ENCODE assay signal across 15 cellular contexts in the genomic region with DNA sequence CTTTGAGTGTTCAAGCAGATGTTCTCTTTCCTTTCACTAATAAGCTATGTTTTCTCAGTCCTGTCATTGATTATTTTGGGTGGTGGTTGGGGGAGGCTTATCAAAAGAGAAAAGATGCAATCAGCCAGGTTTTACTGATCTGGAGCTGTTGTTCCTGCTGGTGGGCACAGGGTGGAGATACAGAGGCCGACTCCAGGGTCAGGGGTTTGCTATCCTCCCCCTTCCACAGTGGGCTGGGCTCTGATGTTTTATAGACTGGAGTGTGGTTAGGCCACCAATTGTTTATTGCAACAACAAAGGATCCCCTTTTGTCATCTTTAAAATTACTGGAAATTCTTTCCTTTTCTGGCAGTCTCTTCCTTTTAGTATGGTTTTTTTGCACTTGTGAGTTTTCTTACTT.
A peak's percentile ranks its signal among the peaks of the same experiment; 100 is the strongest.
DNase-seq lines count a peak whose midpoint lies in the region; ATAC-seq and TF ChIP-seq lines count a peak whose summit lies in the region.
"Had no signal": no experiment of that assay in that cellular context is flagged by ENCODE, and none has a peak within 500 bp of the region (broad histone marks: within the 10 kb centered on the region; RNA-seq: fewer than 3 reads in every experiment).

No MANE protein-coding gene starts in this region.

- peaks cover 93% of the 10 kb centered on the region for H3K4me1 Mint-ChIP-seq in endothelial cell (ENCODE audit: unreplicated experiment)
- H3K4me1 Mint-ChIP-seq in neural progenitor cell = peaks cover 40% of the 10 kb centered on the region

- H3K27me3 ChIP-seq in neural progenitor cell = no peaks in the 10 kb centered on the region
- H3K27me3 ChIP-seq: gastrocnemius medialis had no signal

- no peaks in the 10 kb centered on the region for H3K9me3 Mint-ChIP-seq in endothelial cell (ENCODE audit: unreplicated experiment)
- H3K9me3 Mint-ChIP-seq in neural progenitor cell = no peaks in the 10 kb centered on the region
- H3K9me3 Mint-ChIP-seq: activated CD8-positive, alpha-beta T cell treated with anti-CD3 and anti-CD28 coated beads for 36 hours; CD4-positive, CD25-positive, alpha-beta regulatory T cell; memory B cell had no signal

- H3K4me3 ChIP-seq in neural progenitor cell = no peak overlapping the region
- H3K4me3 ChIP-seq: gastrocnemius medialis had no signal

- no peaks in the 10 kb centered on the region for H3K36me3 ChIP-seq in neural progenitor cell
- H3K36me3 ChIP-seq: gastrocnemius medialis had no signal

- peak overlapping the region; percentile 75 for H3K27ac Mint-ChIP-seq in endothelial cell (ENCODE audit: unreplicated experiment)
- H3K27ac Mint-ChIP-seq in neural progenitor cell = no peak overlapping the region
- H3K27ac Mint-ChIP-seq: activated CD8-positive, alpha-beta T cell treated with anti-CD3 and anti-CD28 coated beads for 36 hours had no signal

- H3K79me2 ChIP-seq in neural progenitor cell (ENCODE audit: low read depth) = no peaks in the 10 kb centered on the region

- TF ChIP-seq CTCF in AG09319 (IDR thresholded peaks at IDR 0.05; ENCODE audit: low read depth, low read length) = peak; percentile 14
- no peak for TF ChIP-seq CTCF in endothelial cell (IDR thresholded peaks at IDR 0.05; ENCODE audit: unreplicated experiment)
- TF ChIP-seq CTCF in neural progenitor cell (IDR thresholded peaks at IDR 0.05) = peak; percentile 43

- H3K9me3 ChIP-seq in neural progenitor cell (ENCODE audit: low read depth) = no peaks in the 10 kb centered on the region
- H3K9me3 ChIP-seq: gastrocnemius medialis had no signal

- in situ Hi-C loops in KBM-7 (cut with MboI; ENCODE audit: low pct_unique_long_range_greater_than_20kb, low sequenced_read_pairs) (no loop called here), ACHN (cut with HindIII; ENCODE audit: low pct_ligation_motif_present, low pct_unique_long_range_greater_than_20kb, low sequenced_read_pairs) (no loop called here)

- no peak overlapping the region for H3K9ac ChIP-seq in neural progenitor cell

- H4K20me1 ChIP-seq in neural progenitor cell (ENCODE audit: low read depth) = no peaks in the 10 kb centered on the region

- no peaks in the 10 kb centered on the region for H3K4me1 ChIP-seq in neural progenitor cell

- ATAC-seq in GM18909 (IDR thresholded peaks at IDR 0.05; ENCODE audit: poor library complexity, unreplicated experiment) = no peak
- ATAC-seq: activated CD8-positive, alpha-beta T cell treated with anti-CD3 and anti-CD28 coated beads for 36 hours; gastrocnemius medialis had no signal

- no peak overlapping the region for H3K27ac ChIP-seq in neural progenitor cell

- DNase-seq in AG09319 (ENCODE audit: extremely low read depth, low read depth) (no peak), KBM-7 (peak; percentile 42), endothelial cell (ENCODE audit: low spot score) (no peak), neural progenitor cell (ENCODE audit: low spot score) (peak; percentile 49), ACHN (no peak), cerebellum (ENCODE audit: low spot score) (no peak), A172 (ENCODE audit: low spot score) (no peak)
- DNase-seq: activated CD8-positive, alpha-beta T cell treated with anti-CD3 and anti-CD28 coated beads for 36 hours; activated naive CD4-positive, alpha-beta T cell treated with anti-CD3 and anti-CD28 coated beads, Interleukin-2, amount 50 U/mL, for 16 hours; CD4-positive, CD25-positive, alpha-beta regulatory T cell; NCI-H1417 treated with DMSO at 0.1 percent for 48 hours; NK-92 treated with Interleukin-12 subunit alpha and Interleukin-12 subunit beta, amount 100 ng/mL, for 24 hours had no signal

- H3K4me3 Mint-ChIP-seq in endothelial cell (ENCODE audit: unreplicated experiment) = peak overlapping the region; percentile 27
- no peak overlapping the region for H3K4me3 Mint-ChIP-seq in neural progenitor cell
- H3K4me3 Mint-ChIP-seq: activated CD8-positive, alpha-beta T cell treated with anti-CD3 and anti-CD28 coated beads for 36 hours; memory B cell had no signal

- no peak overlapping the region for H2AFZ ChIP-seq in neural progenitor cell (replicated peaks)

- H3K36me3 Mint-ChIP-seq in endothelial cell (ENCODE audit: low read depth, unreplicated experiment) (peaks cover 5% of the 10 kb centered on the region), neural progenitor cell (no peaks in the 10 kb centered on the region)
- H3K36me3 Mint-ChIP-seq: CD4-positive, CD25-positive, alpha-beta regulatory T cell had no signal

- H3F3A ChIP-seq in neural progenitor cell (ENCODE audit: low read depth) = no peaks in the 10 kb centered on the region

- H3K27me3 Mint-ChIP-seq in endothelial cell (ENCODE audit: unreplicated experiment) (peaks cover 18% of the 10 kb centered on the region), neural progenitor cell (ENCODE audit: insufficient read depth, low read depth) (peaks cover 2% of the 10 kb centered on the region)
- H3K27me3 Mint-ChIP-seq: activated CD8-positive, alpha-beta T cell treated with anti-CD3 and anti-CD28 coated beads for 36 hours had no signal

- no peak overlapping the region for H3K4me2 ChIP-seq in neural progenitor cell

Comparison
In these comparisons a context has a peak if more than half of its experiments do, and no peak if none do; other contexts are left out.
1. DNase-seq: peak in KBM-7 (single experiment) and neural progenitor cell (single experiment); none in AG09319 (single experiment), endothelial cell (single experiment), ACHN (single experiment), cerebellum (single experiment) and A172 (single experiment).